ENCODE assay signal across 22 cellular contexts in the genomic region with DNA sequence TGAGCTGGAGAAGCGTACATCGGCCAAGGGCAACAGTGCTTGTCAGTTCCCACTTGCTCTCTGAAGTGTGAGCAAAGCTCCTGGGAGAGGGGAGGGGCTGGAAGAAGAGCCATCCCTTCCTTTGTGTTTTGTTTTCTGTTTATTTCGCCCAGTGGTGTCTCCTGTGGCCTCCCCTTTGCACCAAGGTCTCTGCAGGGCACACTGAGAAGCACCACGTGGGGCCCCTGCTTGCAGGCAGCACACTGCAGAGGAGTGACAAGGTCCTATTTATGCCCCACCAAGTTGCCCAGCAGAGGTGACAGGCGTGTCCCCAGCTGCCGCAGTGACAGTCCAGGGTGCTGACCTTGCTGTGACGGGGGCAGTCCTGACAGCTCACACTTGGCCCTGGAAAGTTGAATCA. TPM values are rescaled to one million over a fixed set of nuclear protein-coding genes. Genes with fewer than 3 reads are reported as not detected.
DNase-seq lines count a peak whose midpoint lies in the region; ATAC-seq and TF ChIP-seq lines count a peak whose summit lies in the region.
"Had no signal": no experiment of that assay in that cellular context is flagged by ENCODE, and none has a peak within 500 bp of the region (broad histone marks: within the 10 kb centered on the region; RNA-seq: fewer than 3 reads in every experiment).

No MANE protein-coding gene starts in this region.

- H3K4me3 Mint-ChIP-seq in progenitor cell of endocrine pancreas (ENCODE audit: low read depth) = no peak overlapping the region
- no peak overlapping the region for H3K4me3 Mint-ChIP-seq in activated CD4-positive, alpha-beta T cell treated with anti-CD3 and anti-CD28 coated beads for 36 hours
- H3K4me3 Mint-ChIP-seq: CD8-positive, alpha-beta T cell had no signal

- intact Hi-C loops in Right ventricle myocardium inferior (cut with DNase I) = no loop called here
- intact Hi-C loops in left ventricle myocardium inferior (cut with micrococcal nuclease) = no loop called here
- intact Hi-C loops in activated CD4-positive, alpha-beta T cell treated with anti-CD3 and anti-CD28 coated beads for 36 hours (cut with DNase I, micrococcal nuclease) = loop anchor here in 1 of 2 experiments (5.0 kb wide), 1 partner anchor 55 kb away; a partner anchor contains a TSS

- CTCF ChIA-PET in HEK293 (lab: Yijun Ruan, JAX) = interaction anchor here (1.1 to 1.6 kb wide), 2 partner anchors 26 to 171 kb away, joined by 4 read pairs; a partner anchor contains a TSS
- CTCF ChIA-PET in activated CD4-positive, alpha-beta T cell treated with anti-CD3 and anti-CD28 coated beads for 36 hours (lab: Charles Lee) = interaction anchor here (0.7 to 1.0 kb wide), 2 partner anchors 26 to 85 kb away, joined by 3 to 4 read pairs; a partner anchor contains a TSS

- H3K9me3 Mint-ChIP-seq in progenitor cell of endocrine pancreas (ENCODE audit: low read depth) = no peaks in the 10 kb centered on the region
- no peaks in the 10 kb centered on the region for H3K9me3 Mint-ChIP-seq in activated CD4-positive, alpha-beta T cell treated with anti-CD3 and anti-CD28 coated beads for 36 hours (ENCODE audit: low read depth)
- H3K9me3 Mint-ChIP-seq: CD8-positive, alpha-beta T cell had no signal

- ATAC-seq in Right ventricle myocardium inferior (peak; percentile 57), GM19023 (IDR thresholded peaks at IDR 0.05; ENCODE audit: unreplicated experiment) (no peak), GM19351 (IDR thresholded peaks at IDR 0.05; ENCODE audit: unreplicated experiment) (no peak)
- no peak for ATAC-seq in activated CD4-positive, alpha-beta T cell treated with anti-CD3 and anti-CD28 coated beads for 36 hours
- ATAC-seq: CD8-positive, alpha-beta T cell; GM12878; K562 had no signal

- no peak for DNase-seq in Right ventricle myocardium inferior (ENCODE audit: missing footprints)
- DNase-seq in right atrium auricular region (ENCODE audit: low spot score) = no peak
- DNase-seq in left ventricle myocardium inferior = no peak
- no peak for DNase-seq in progenitor cell of endocrine pancreas (ENCODE audit: low spot score, unreplicated experiment)
- DNase-seq in activated CD4-positive, alpha-beta T cell treated with anti-CD3 and anti-CD28 coated beads for 36 hours = no peak
- DNase-seq: 8988T; CD8-positive, alpha-beta T cell; DMS53; EL; GM23248; HCEC 1CT; MV-4-11; NCI-H1417; NCI-H187; NCI-H526; PC-9 had no signal

- H3K9me3 ChIP-seq in right atrium auricular region (no peaks in the 10 kb centered on the region), HEK293 (ENCODE audit: control insufficient read depth, insufficient read depth, low read depth, low read length) (no peaks in the 10 kb centered on the region), left ventricle myocardium inferior (replicated peaks) (no peaks in the 10 kb centered on the region)

- POLR2A ChIA-PET in HEK293 (lab: Yijun Ruan, JAX) = no interaction called here
- POLR2A ChIA-PET in activated CD4-positive, alpha-beta T cell treated with anti-CD3 and anti-CD28 coated beads for 36 hours (lab: Charles Lee) = interaction anchor here (0.7 to 0.9 kb wide), 2 partner anchors 201 to 959 kb away, joined by 3 read pairs; a partner anchor contains a TSS

- no peak overlapping the region for H3K4me3 ChIP-seq in right atrium auricular region
- no peak overlapping the region for H3K4me3 ChIP-seq in HEK293 (ENCODE audit: low read depth, low read length)
- no peak overlapping the region for H3K4me3 ChIP-seq in left ventricle myocardium inferior
- H3K4me3 ChIP-seq: GM12878, GM23248, K562, PC-9 had no signal

- H3K4me1 Mint-ChIP-seq in progenitor cell of endocrine pancreas (ENCODE audit: low read depth) = peaks cover 4% of the 10 kb centered on the region
- H3K4me1 Mint-ChIP-seq in activated CD4-positive, alpha-beta T cell treated with anti-CD3 and anti-CD28 coated beads for 36 hours = peaks cover 21% of the 10 kb centered on the region

- H3K27me3 ChIP-seq in right atrium auricular region = no peaks in the 10 kb centered on the region
- peaks cover 17% of the 10 kb centered on the region for H3K27me3 ChIP-seq in left ventricle myocardium inferior (ENCODE audit: low read depth)

- TF ChIP-seq CTCF in right atrium auricular region (IDR thresholded peaks at IDR 0.05) (no peak), HEK293 (tag by site-specific recombination; IDR thresholded peaks at IDR 0.05) (no peak), left ventricle myocardium inferior (IDR thresholded peaks at IDR 0.05; ENCODE audit: borderline replicate concordance) (no peak), progenitor cell of endocrine pancreas (IDR thresholded peaks at IDR 0.05; ENCODE audit: unreplicated experiment) (no peak)

- H3K36me3 Mint-ChIP-seq in progenitor cell of endocrine pancreas (ENCODE audit: insufficient read depth) = no peaks in the 10 kb centered on the region
- no peaks in the 10 kb centered on the region for H3K36me3 Mint-ChIP-seq in activated CD4-positive, alpha-beta T cell treated with anti-CD3 and anti-CD28 coated beads for 36 hours (ENCODE audit: low read depth)
- H3K36me3 Mint-ChIP-seq: CD8-positive, alpha-beta T cell had no signal

- H3K36me3 ChIP-seq in right atrium auricular region (no peaks in the 10 kb centered on the region), HEK293 (ENCODE audit: control insufficient read depth in 2 of 2, insufficient read depth in 1 of 2, low read length in 2 of 2) (no peaks in the 10 kb centered on the region), left ventricle myocardium inferior (no peaks in the 10 kb centered on the region)

- H3K27ac Mint-ChIP-seq in progenitor cell of endocrine pancreas = peak overlapping the region; percentile 57
- no peak overlapping the region for H3K27ac Mint-ChIP-seq in activated CD4-positive, alpha-beta T cell treated with anti-CD3 and anti-CD28 coated beads for 36 hours
- H3K27ac Mint-ChIP-seq: CD8-positive, alpha-beta T cell had no signal

- H3K4me1 ChIP-seq in right atrium auricular region (peaks cover 0 to 23% of the 10 kb centered on the region in 2 donors), HEK293 (ENCODE audit: control insufficient read depth, insufficient read depth, low read length) (peaks cover 8% of the 10 kb centered on the region; the same call in 1 of the 2 replicates), left ventricle myocardium inferior (peaks cover 23% of the 10 kb centered on the region)

- H3K27ac ChIP-seq in right atrium auricular region (no peak overlapping the region), HEK293 (ENCODE audit: extremely low read depth, low read depth, low read length) (no peak overlapping the region), left ventricle myocardium inferior (replicated peaks) (peak overlapping the region; percentile 61)
- H3K27ac ChIP-seq: GM23248, PC-9 had no signal

- H3K27me3 Mint-ChIP-seq in progenitor cell of endocrine pancreas = no peaks in the 10 kb centered on the region
- peaks cover 17% of the 10 kb centered on the region for H3K27me3 Mint-ChIP-seq in activated CD4-positive, alpha-beta T cell treated with anti-CD3 and anti-CD28 coated beads for 36 hours

RNA-seq across cellular contexts. Expression of a gene that starts 24.0 kb away (rescaled TPM):
- total RNA-seq in Right ventricle myocardium inferior (0.38 TPM), right atrium auricular region (under 1 TPM; 0.31 to 0.33 TPM), left ventricle myocardium inferior (0.30 TPM), progenitor cell of endocrine pancreas (0.22 and 0.34 TPM in 2 replicates)
- total RNA-seq in activated CD4-positive, alpha-beta T cell treated with anti-CD3 and anti-CD28 coated beads for 36 hours = under 1 TPM; 0.11 to 0.14 TPM
- total RNA-seq: CD8-positive, alpha-beta T cell; SK-MEL-5 had no signal

RNA-seq across cellular contexts. Expression of a gene that starts 26.1 kb away (rescaled TPM):
- total RNA-seq in Right ventricle myocardium inferior = 73.5 TPM
- total RNA-seq in right atrium auricular region = 10 to 100 TPM; 74.1 to 82.0 TPM
- 68.4 TPM for total RNA-seq in left ventricle myocardium inferior
- 207 and 213 TPM in 2 replicates for total RNA-seq in progenitor cell of endocrine pancreas
- 10 to 100 TPM; 69.5 to 78.8 TPM for total RNA-seq in activated CD4-positive, alpha-beta T cell treated with anti-CD3 and anti-CD28 coated beads for 36 hours

RNA-seq across cellular contexts. Expression of a gene that starts 28.3 kb away (rescaled TPM):
- 17.7 TPM for total RNA-seq in Right ventricle myocardium inferior
- total RNA-seq in right atrium auricular region = 10 to 100 TPM; 10.8 to 19.8 TPM
- 17.0 TPM for total RNA-seq in left ventricle myocardium inferior
- 35.7 and 35.9 TPM in 2 replicates for total RNA-seq in progenitor cell of endocrine pancreas
- total RNA-seq in activated CD4-positive, alpha-beta T cell treated with anti-CD3 and anti-CD28 coated beads for 36 hours = 10 to 100 TPM; 43.4 to 51.3 TPM

RNA-seq across cellular contexts. Expression of a gene that starts 37.9 kb away (rescaled TPM):
- 0.19 TPM for total RNA-seq in Right ventricle myocardium inferior
- total RNA-seq in right atrium auricular region = under 1 TPM; 0.26 to 0.31 TPM
- 0.27 TPM for total RNA-seq in left ventricle myocardium inferior
- 2.0 TPM in 2 replicates for total RNA-seq in progenitor cell of endocrine pancreas
- total RNA-seq in activated CD4-positive, alpha-beta T cell treated with anti-CD3 and anti-CD28 coated beads for 36 hours = 1 to 10 TPM in 1 of 2 experiments, under 1 TPM in 1; 0.86 to 1.1 TPM

RNA-seq across cellular contexts. Expression of a gene that starts 51.7 kb away (rescaled TPM):
- total RNA-seq in Right ventricle myocardium inferior (30.7 TPM), right atrium auricular region (10 to 100 TPM; 13.3 to 22.5 TPM), left ventricle myocardium inferior (32.1 TPM), progenitor cell of endocrine pancreas (248 TPM in 2 replicates)
- 10 to 100 TPM; 22.5 to 24.2 TPM for total RNA-seq in activated CD4-positive, alpha-beta T cell treated with anti-CD3 and anti-CD28 coated beads for 36 hours
